ENCODE assay signal across 8 cellular contexts in genomic region chr11:74948898-74949747, GRCh38. TPM values are rescaled to one million over a fixed set of nuclear protein-coding genes. Genes with fewer than 3 reads are reported as not detected.
DNase-seq lines count a peak whose midpoint lies in the region; ATAC-seq and TF ChIP-seq lines count a peak whose summit lies in the region.

Gene SPCS2, plus strand, starts transcription at chr11:74949266. Its CDS starts 20 bp downstream, at chr11:74949286.
Gene XRRA1, minus strand, starts transcription at chr11:74949091. Its CDS starts 8,213 bp downstream, at chr11:74940878.

- H3K4me3 ChIP-seq in BLaER1 treated with 17β-estradiol and CSF1 and Interleukin-3, amounts not matched to agents 10 nM and 100 nM = peak within 1 kb of the TSS; percentile 76 to 98 (median 84)
- H3K4me3 ChIP-seq in left lung = peak within 1 kb of the TSS; percentile 76 to 89

- no peak for TF ChIP-seq CTCF in left lung (IDR thresholded peaks at IDR 0.05)

- intact Hi-C loops in left lung (cut with DNase I) = no loop called here

- peak within 1 kb of the TSS; percentile 86 to 95 (median 90) for H3K4me2 ChIP-seq in BLaER1 treated with 17β-estradiol and CSF1 and Interleukin-3, amounts not matched to agents 10 nM and 100 nM

- peak within 1 kb of the TSS; percentile 87 to 98 (median 94) for H3K9ac ChIP-seq in BLaER1 treated with 17β-estradiol and CSF1 and Interleukin-3, amounts not matched to agents 10 nM and 100 nM

- DNase-seq in NCI-H748 (lab: John Stamatoyannopoulos, UW; ENCODE audit: unreplicated experiment) (peak; percentile 99), dermis blood vessel endothelial cell (peak; percentile 99), left lung (peak; percentile 100)
- DNase-seq in activated CD4-positive, alpha-beta T cell treated with anti-CD3 and anti-CD28 coated beads, Interleukin-2, amount 50 U/mL, for 4 hours = peak; percentile 98
- peak; percentile 93 to 95 for DNase-seq in stimulated activated CD4-positive, alpha-beta T cell treated with anti-CD3 and anti-CD28 coated beads, Interleukin-2, amount 100 ng/mL, for 48 hours

- peaks cover 29 to 42% (median 38%) of the 10 kb centered on the region in 11 experiments; a peak in 18 of 22 replicates for H4K20me1 ChIP-seq in BLaER1 treated with 17β-estradiol and CSF1 and Interleukin-3, amounts not matched to agents 10 nM and 100 nM

- ATAC-seq in GM19351 (IDR thresholded peaks at IDR 0.05; ENCODE audit: unreplicated experiment) (peak; percentile 90), HG03521 (IDR thresholded peaks at IDR 0.05; ENCODE audit: unreplicated experiment) (peak; percentile 92), left lung (peak; percentile 99)

- H3K4me1 ChIP-seq in BLaER1 treated with 17β-estradiol and CSF1 and Interleukin-3, amounts not matched to agents 10 nM and 100 nM = peaks cover 38 to 68% (median 49%) of the 10 kb centered on the region in 10 experiments
- H3K4me1 ChIP-seq in left lung = peaks cover 14 to 55% of the 10 kb centered on the region in 2 donors

- 0 out of 22 replicates have a peak, but pooled peaks cover 0 to under 1% (median 0%) of the 10 kb centered on the region in 11 experiments for H3K9me3 ChIP-seq in BLaER1 treated with 17β-estradiol and CSF1 and Interleukin-3, amounts not matched to agents 10 nM and 100 nM (replicated peaks in 1 of 11)
- H3K9me3 ChIP-seq in left lung = no peaks in the 10 kb centered on the region

- H3K36me3 ChIP-seq in BLaER1 treated with 17β-estradiol and CSF1 and Interleukin-3, amounts not matched to agents 10 nM and 100 nM = peaks cover 22 to 50% (median 41%) of the 10 kb centered on the region in 11 experiments; a peak in 21 of 22 replicates
- H3K36me3 ChIP-seq in left lung = peaks cover 0 to 11% of the 10 kb centered on the region in 2 donors

- no peaks in the 10 kb centered on the region for H3K27me3 ChIP-seq in BLaER1 treated with 17β-estradiol and CSF1 and Interleukin-3, amounts not matched to agents 10 nM and 100 nM
- H3K27me3 ChIP-seq in left lung = no peaks in the 10 kb centered on the region

- H3K27ac ChIP-seq in BLaER1 treated with 17β-estradiol and CSF1 and Interleukin-3, amounts not matched to agents 10 nM and 100 nM = peak within 1 kb of the TSS; percentile 90 to 97 (median 93)
- peak within 1 kb of the TSS; percentile 65 to 88 for H3K27ac ChIP-seq in left lung

RNA-seq across cellular contexts. Expression of gene SPCS2, which starts in this region (rescaled TPM):
- total RNA-seq in dermis blood vessel endothelial cell (18.6 and 20.4 TPM in 2 replicates), left lung (100 to 1,000 TPM; 173 to 231 TPM)

RNA-seq across cellular contexts. Expression of gene XRRA1, which starts in this region (rescaled TPM):
- 8.2 and 16.8 TPM in 2 replicates for total RNA-seq in dermis blood vessel endothelial cell
- total RNA-seq in left lung = 10 to 100 TPM; 11.7 to 19.8 TPM

Comparison
In these comparisons a context has a peak if more than half of its experiments do, and no peak if none do; other contexts are left out.
1. Peak in every context shown above with its lines: DNase-seq, ATAC-seq, H3K4me3 ChIP-seq and H3K27ac ChIP-seq.